ENCODE assay signal across 16 cellular contexts in the genomic region with DNA sequence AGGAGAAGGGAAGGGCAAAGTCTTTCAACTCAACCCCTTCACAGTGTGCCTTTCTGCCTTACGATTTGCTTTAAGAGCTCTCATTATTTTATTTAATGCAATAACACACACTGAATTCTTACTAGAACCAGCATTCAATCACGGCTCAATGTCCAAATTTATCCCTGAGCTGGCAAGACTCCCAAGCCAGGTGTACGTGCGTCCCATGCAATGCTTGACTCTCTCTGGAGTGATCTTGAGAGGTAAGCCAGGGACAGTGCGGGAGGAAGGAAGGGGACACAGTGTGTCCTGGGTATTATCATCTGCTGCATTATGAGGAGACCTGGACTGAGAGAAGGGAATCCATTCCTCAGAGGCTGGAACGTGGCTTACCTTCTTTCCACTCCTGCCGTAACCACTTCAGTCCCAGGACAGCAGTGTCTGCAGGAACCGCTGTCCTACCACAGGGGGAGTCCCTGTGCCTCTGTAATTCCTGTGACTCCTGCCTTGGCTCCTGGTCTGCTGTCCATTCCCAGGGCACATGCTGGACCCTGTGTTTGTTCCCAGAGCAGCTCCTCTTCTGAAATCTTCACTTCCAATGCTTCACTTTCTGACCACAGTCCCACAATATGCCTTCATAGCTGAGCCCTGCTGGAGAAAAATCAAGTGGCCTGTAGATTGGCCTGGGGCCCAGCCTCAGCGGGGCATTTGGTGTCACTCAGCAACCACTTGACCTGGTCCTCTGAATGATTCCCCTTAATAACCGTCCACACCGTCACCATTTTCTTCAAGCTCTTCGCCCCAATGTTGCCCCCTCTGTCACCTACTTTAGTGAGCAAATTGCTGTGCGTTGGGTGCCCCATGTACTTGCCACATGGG. TPM values are rescaled to one million over a fixed set of nuclear protein-coding genes. Genes with fewer than 3 reads are reported as not detected.
DNase-seq lines count a peak whose midpoint lies in the region; ATAC-seq and TF ChIP-seq lines count a peak whose summit lies in the region.
"Had no signal": no experiment of that assay in that cellular context is flagged by ENCODE, and none has a peak within 500 bp of the region (broad histone marks: within the 10 kb centered on the region; RNA-seq: fewer than 3 reads in every experiment).

No MANE protein-coding gene starts in this region.

- no peak overlapping the region for H3K27ac Mint-ChIP-seq in activated naive CD4-positive, alpha-beta T cell treated with anti-CD3 and anti-CD28 coated beads for 36 hours
- H3K27ac Mint-ChIP-seq: activated naive CD4-positive, alpha-beta T cell treated with anti-CD3 and anti-CD28 coated beads, Interleukin-2, amount 50 U/mL, for 24 hours; natural killer cell had no signal

- TF ChIP-seq CTCF in coronary artery (IDR thresholded peaks at IDR 0.05) (no peak), mucosa of descending colon (IDR thresholded peaks at IDR 0.05) (no peak)

- H3K4me1 ChIP-seq in mucosa of descending colon (ENCODE audit: low read depth), result no peaks in the 10 kb centered on the region

- CTCF ChIA-PET in activated naive CD4-positive, alpha-beta T cell treated with anti-CD3 and anti-CD28 coated beads for 36 hours (lab: Charles Lee), result no interaction called here

- no peaks in the 10 kb centered on the region for H3K9me3 Mint-ChIP-seq in activated naive CD4-positive, alpha-beta T cell treated with anti-CD3 and anti-CD28 coated beads for 36 hours
- H3K9me3 Mint-ChIP-seq: activated naive CD4-positive, alpha-beta T cell treated with anti-CD3 and anti-CD28 coated beads, Interleukin-2, amount 50 U/mL, for 24 hours had no signal

- H3K4me3 ChIP-seq in coronary artery (no peak overlapping the region), mucosa of descending colon (no peak overlapping the region)
- H3K4me3 ChIP-seq: gastrocnemius medialis had no signal

- H3K36me3 ChIP-seq in mucosa of descending colon (ENCODE audit: low read depth), result no peaks in the 10 kb centered on the region
- H3K36me3 ChIP-seq: gastrocnemius medialis had no signal

- no peak overlapping the region for H3K4me3 Mint-ChIP-seq in activated naive CD4-positive, alpha-beta T cell treated with anti-CD3 and anti-CD28 coated beads for 36 hours
- H3K4me3 Mint-ChIP-seq: activated naive CD4-positive, alpha-beta T cell treated with anti-CD3 and anti-CD28 coated beads, Interleukin-2, amount 50 U/mL, for 24 hours; natural killer cell had no signal

- ATAC-seq in mucosa of descending colon, result peak; percentile 57
- ATAC-seq in HG02973 (IDR thresholded peaks at IDR 0.05; ENCODE audit: unreplicated experiment), result no peak
- ATAC-seq in HG02610 (IDR thresholded peaks at IDR 0.05; ENCODE audit: unreplicated experiment), result no peak

- DNase-seq in DMS79 treated with DMSO at 0.1 percent for 48 hours (lab: John Stamatoyannopoulos, UW), result peak; percentile 91
- peak; percentile 70 for DNase-seq in NCI-H146 (lab: John Stamatoyannopoulos, UW)
- peak; percentile 43 for DNase-seq in coronary artery (ENCODE audit: low spot score)
- DNase-seq in mucosa of descending colon, result no peak
- DNase-seq in activated naive CD4-positive, alpha-beta T cell treated with anti-CD3 and anti-CD28 coated beads for 36 hours, result no peak
- DNase-seq in NCI-H526 treated with DMSO at 0.1 percent for 48 hours (lab: John Stamatoyannopoulos, UW), result no peak
- DNase-seq: gastrocnemius medialis; KBM-7; natural killer cell; NCI-H1694 treated with DMSO at 0.1 percent for 48 hours; SK-N-SH; stimulated activated CD4-positive, alpha-beta T cell treated with anti-CD3 and anti-CD28 coated beads, Interleukin-2, amount 100 ng/mL, for 48 hours had no signal

- H3K4me1 Mint-ChIP-seq in activated naive CD4-positive, alpha-beta T cell treated with anti-CD3 and anti-CD28 coated beads for 36 hours (ENCODE audit: low read depth), result no peaks in the 10 kb centered on the region
- H3K4me1 Mint-ChIP-seq: activated naive CD4-positive, alpha-beta T cell treated with anti-CD3 and anti-CD28 coated beads, Interleukin-2, amount 50 U/mL, for 24 hours; natural killer cell had no signal

- no peaks in the 10 kb centered on the region for H3K9me3 ChIP-seq in mucosa of descending colon
- H3K9me3 ChIP-seq: gastrocnemius medialis, SK-N-SH had no signal

- no peak overlapping the region for H3K27ac ChIP-seq in coronary artery

- intact Hi-C loops in mucosa of descending colon (cut with DNase I, micrococcal nuclease), result no loop called here
- intact Hi-C loops in activated naive CD4-positive, alpha-beta T cell treated with anti-CD3 and anti-CD28 coated beads for 36 hours (cut with micrococcal nuclease), result no loop called here

- H3K36me3 Mint-ChIP-seq in activated naive CD4-positive, alpha-beta T cell treated with anti-CD3 and anti-CD28 coated beads for 36 hours (ENCODE audit: low read depth), result no peaks in the 10 kb centered on the region
- H3K36me3 Mint-ChIP-seq: activated naive CD4-positive, alpha-beta T cell treated with anti-CD3 and anti-CD28 coated beads, Interleukin-2, amount 50 U/mL, for 24 hours; natural killer cell had no signal

- no peaks in the 10 kb centered on the region for H3K27me3 Mint-ChIP-seq in activated naive CD4-positive, alpha-beta T cell treated with anti-CD3 and anti-CD28 coated beads for 36 hours (ENCODE audit: low read depth)

RNA-seq across cellular contexts. Expression of gene STUM, which starts 28.6 kb away (rescaled TPM):
- 10 to 100 TPM in 1 of 3 donors, 1 to 10 TPM in 2; 1.2 to 18.4 (median 4.9) TPM for total RNA-seq in mucosa of descending colon
- total RNA-seq in activated naive CD4-positive, alpha-beta T cell treated with anti-CD3 and anti-CD28 coated beads for 36 hours, result not detected
- total RNA-seq: Daoy, natural killer cell had no signal

Comparison
In these comparisons a context has a peak if more than half of its experiments do, and no peak if none do; other contexts are left out.
1. DNase-seq: peak in DMS79 treated with DMSO at 0.1 percent for 48 hours (single experiment), NCI-H146 (single experiment) and coronary artery (single experiment); none in mucosa of descending colon (0 of 3), activated naive CD4-positive, alpha-beta T cell treated with anti-CD3 and anti-CD28 coated beads for 36 hours (single experiment) and NCI-H526 treated with DMSO at 0.1 percent for 48 hours (single experiment).